Comparison of ENCODE assay signal across 15 cellular contexts in the genomic region with DNA sequence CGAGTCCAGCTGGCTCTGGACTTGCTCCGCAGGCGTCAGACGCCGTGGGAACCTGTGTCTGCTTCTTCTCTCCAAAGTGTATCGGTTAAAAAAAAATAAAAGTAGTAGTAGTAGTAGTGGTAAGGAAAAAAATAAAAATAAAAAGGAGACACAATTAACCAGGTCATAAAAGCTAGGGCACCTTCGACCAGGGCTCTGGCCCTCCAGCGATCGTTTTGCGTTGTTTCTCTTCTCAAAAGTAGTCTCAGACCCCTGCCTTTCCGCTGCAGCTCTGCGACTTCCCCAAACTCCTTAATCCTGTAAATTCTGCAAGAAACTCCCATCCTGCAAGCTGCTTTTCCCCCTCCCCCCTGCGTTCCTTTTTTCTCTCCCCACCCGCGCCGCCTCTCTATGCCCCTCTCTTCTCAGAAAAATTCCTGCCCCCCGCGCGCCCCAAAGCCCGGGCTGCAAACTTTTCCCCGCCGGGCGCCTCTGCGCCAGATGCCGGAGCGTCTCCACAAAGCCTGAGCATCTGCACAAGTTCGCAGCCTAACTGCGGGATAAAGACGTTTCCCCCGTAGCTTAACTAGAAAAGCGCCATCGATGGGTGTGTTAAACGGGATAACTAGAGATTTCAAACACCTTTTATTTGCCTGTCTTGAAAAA. TPM values are rescaled to one million over a fixed set of nuclear protein-coding genes. Genes with fewer than 3 reads are reported as not detected.
DNase-seq lines count a peak whose midpoint lies in the region; ATAC-seq and TF ChIP-seq lines count a peak whose summit lies in the region.
"Had no signal": no experiment of that assay in that cellular context is flagged by ENCODE, and none has a peak within 500 bp of the region (broad histone marks: within the 10 kb centered on the region; RNA-seq: fewer than 3 reads in every experiment).

No MANE protein-coding gene starts in this region.

- POLR2A ChIA-PET in CD4-positive, alpha-beta T cell (lab: Charles Lee): no interaction called here
- POLR2A ChIA-PET in naive thymus-derived CD4-positive, alpha-beta T cell (lab: Charles Lee): no interaction called here

- H3K79me1 ChIP-seq in H9 (ENCODE audit: insufficient read depth, low read depth, low read length, poor library complexity, severe bottlenecking): no peaks in the 10 kb centered on the region

- H2AFZ ChIP-seq in H9 (ENCODE audit: low read length): no peak overlapping the region

- H3K36me3 Mint-ChIP-seq in CD4-positive, alpha-beta T cell (ENCODE audit: low read depth): no peaks in the 10 kb centered on the region
- peaks cover 0 to 6% (median 4%) of the 10 kb centered on the region in 3 experiments; a peak in 3 of 7 replicates for H3K36me3 Mint-ChIP-seq in H9 (ENCODE audit: insufficient read depth in 1 of 3, low read depth in 3 of 3)
- peaks cover 0 to 10% (median 7%) of the 10 kb centered on the region in 5 donors for H3K36me3 Mint-ChIP-seq in naive thymus-derived CD4-positive, alpha-beta T cell

- intact Hi-C loops in CD4-positive, alpha-beta T cell (cut with DNase I, micrococcal nuclease): no loop called here
- intact Hi-C loops in naive thymus-derived CD4-positive, alpha-beta T cell (cut with micrococcal nuclease): no loop called here

- H3K4me1 Mint-ChIP-seq in CD4-positive, alpha-beta T cell (ENCODE audit: low read depth): peaks cover 29% of the 10 kb centered on the region
- H3K4me1 Mint-ChIP-seq in H9: peaks cover 36 to 57% of the 10 kb centered on the region in 2 experiments
- H3K4me1 Mint-ChIP-seq in naive thymus-derived CD4-positive, alpha-beta T cell: peaks cover 5 to 43% (median 23%) of the 10 kb centered on the region in 7 donors

- no peak for ATAC-seq in CD4-positive, alpha-beta T cell (ENCODE audit: poor library complexity)
- no peak for ATAC-seq in naive thymus-derived CD4-positive, alpha-beta T cell

- H3K27me3 Mint-ChIP-seq in CD4-positive, alpha-beta T cell: peaks cover 61% of the 10 kb centered on the region
- peaks cover 59% of the 10 kb centered on the region for H3K27me3 Mint-ChIP-seq in H9 (ENCODE audit: low read depth)
- H3K27me3 Mint-ChIP-seq in naive thymus-derived CD4-positive, alpha-beta T cell: peaks cover 56 to 63% (median 61%) of the 10 kb centered on the region in 5 donors

- H3K18ac ChIP-seq in H9 (ENCODE audit: insufficient read length, low read depth, low read length): no peak overlapping the region

- peaks cover 81% of the 10 kb centered on the region for H3K27me3 ChIP-seq in CD4-positive, alpha-beta T cell (ENCODE audit: control insufficient read depth, insufficient read depth, low read length)
- peaks cover 46% of the 10 kb centered on the region for H3K27me3 ChIP-seq in H9 (ENCODE audit: insufficient read depth, low read length)
- H3K27me3 ChIP-seq in naive thymus-derived CD4-positive, alpha-beta T cell (ENCODE audit: control insufficient read depth in 2 of 2, insufficient read depth in 2 of 2, low read length in 2 of 2): peaks cover 7 to 9% of the 10 kb centered on the region in 2 donors

- no peak overlapping the region for H3T11ph ChIP-seq in H9 (ENCODE audit: low read length)

- CTCF ChIA-PET in CD4-positive, alpha-beta T cell (lab: Charles Lee): interaction anchor here (0.7 kb wide), 1 partner anchor 268 kb away, joined by 3 read pairs; no protein-coding TSS in a partner anchor
- CTCF ChIA-PET in naive thymus-derived CD4-positive, alpha-beta T cell (lab: Charles Lee): no interaction called here

- H3K27ac ChIP-seq in CD4-positive, alpha-beta T cell (ENCODE audit: low read depth, low read length): no peak overlapping the region
- H3K27ac ChIP-seq in H9 (ENCODE audit: insufficient read length, low read depth, low read length): no peak overlapping the region
- peak overlapping the region; percentile 76 for H3K27ac ChIP-seq in caudate nucleus (ENCODE audit: low read depth, low read length)
- H3K27ac ChIP-seq in naive thymus-derived CD4-positive, alpha-beta T cell (ENCODE audit: low read depth, low read length): no peak overlapping the region
- H3K27ac ChIP-seq: HL-60 had no signal

- H3K27ac Mint-ChIP-seq in CD4-positive, alpha-beta T cell: no peak overlapping the region
- peak overlapping the region in 1 of 3 experiments; percentile 13; a peak in 1 of 7 replicates for H3K27ac Mint-ChIP-seq in H9
- H3K27ac Mint-ChIP-seq in naive thymus-derived CD4-positive, alpha-beta T cell: peak overlapping the region in 1 of 9 donors; percentile 85

- H3K56ac ChIP-seq in H9 (ENCODE audit: insufficient read length, low read depth, low read length): no peak overlapping the region

- no peak for TF ChIP-seq CTCF in CD4-positive, alpha-beta T cell (IDR thresholded peaks at IDR 0.05)
- TF ChIP-seq CTCF in H9 (conservative IDR thresholded peaks at IDR 0.05): no peak

- no peak for DNase-seq in CD4-positive, alpha-beta T cell
- DNase-seq in H9 (no peak), caudate nucleus (lab: John Stamatoyannopoulos, UW) (no peak), hepatic stellate cell (ENCODE audit: low spot score) (no peak), NCI-H1436 (lab: John Stamatoyannopoulos, UW) (no peak), NCI-H524 (lab: John Stamatoyannopoulos, UW) (no peak), cerebellar cortex (ENCODE audit: low spot score) (no peak)
- DNase-seq in naive thymus-derived CD4-positive, alpha-beta T cell: no peak
- DNase-seq: activated CD4-positive, alpha-beta T cell treated with anti-CD3 and anti-CD28 coated beads, Interleukin-2, amount 50 U/mL, for 1 hour; NCI-H2171 treated with DMSO at 0.1 percent for 48 hours; stimulated activated CD4-positive, alpha-beta T cell treated with anti-CD3 and anti-CD28 coated beads, Interleukin-4, amount 100 ng/mL, for 1 hour; stimulated activated naive CD4-positive, alpha-beta T cell had no signal

- no peaks in the 10 kb centered on the region for H3K36me3 ChIP-seq in naive thymus-derived CD4-positive, alpha-beta T cell (ENCODE audit: control insufficient read depth in 2 of 3, insufficient read depth in 3 of 3, low read length in 3 of 3)

- no peak overlapping the region for H4K5ac ChIP-seq in H9 (ENCODE audit: insufficient read length, low read depth, low read length)

- no peaks in the 10 kb centered on the region for H4K20me1 ChIP-seq in H9 (ENCODE audit: control insufficient read depth, insufficient read depth, insufficient read length)

- peaks cover 4% of the 10 kb centered on the region; the same call in 1 of the 2 replicates for H3K4me1 ChIP-seq in H9 (ENCODE audit: insufficient read depth, low read length)
- no peaks in the 10 kb centered on the region for H3K4me1 ChIP-seq in naive thymus-derived CD4-positive, alpha-beta T cell (ENCODE audit: control insufficient read depth in 2 of 2, insufficient read depth in 2 of 2, low read length in 2 of 2)

- H2BK5ac ChIP-seq in H9 (ENCODE audit: insufficient read length, low read length): no peak overlapping the region

- no peak overlapping the region for H2BK20ac ChIP-seq in H9 (ENCODE audit: low read depth, low read length, poor library complexity, severe bottlenecking)

- H2BK12ac ChIP-seq in H9 (ENCODE audit: insufficient read length, low read depth, low read length): no peak overlapping the region

- no peak overlapping the region for H3K23ac ChIP-seq in H9 (ENCODE audit: insufficient read length, low read depth, low read length)

- peaks cover 34% of the 10 kb centered on the region for H3K23me2 ChIP-seq in H9 (ENCODE audit: insufficient read length, low read depth, low read length, poor library complexity, severe bottlenecking)

- H3K79me2 ChIP-seq in H9 (ENCODE audit: insufficient read depth, low read length): no peaks in the 10 kb centered on the region

- H3K9me3 Mint-ChIP-seq in CD4-positive, alpha-beta T cell: no peaks in the 10 kb centered on the region
- peaks cover 3 to 6% of the 10 kb centered on the region in 2 experiments; a peak in 2 of 5 replicates for H3K9me3 Mint-ChIP-seq in H9
- H3K9me3 Mint-ChIP-seq in naive thymus-derived CD4-positive, alpha-beta T cell: peaks cover 0 to 14% (median 5%) of the 10 kb centered on the region in 11 donors

- H2BK15ac ChIP-seq in H9 (ENCODE audit: low read depth, low read length): no peak overlapping the region

- H3K9me3 ChIP-seq in CD4-positive, alpha-beta T cell (ENCODE audit: control insufficient read depth, low read length): no peaks in the 10 kb centered on the region
- no peaks in the 10 kb centered on the region for H3K9me3 ChIP-seq in H9 (ENCODE audit: control insufficient read depth, low read depth, low read length)
- H3K9me3 ChIP-seq in naive thymus-derived CD4-positive, alpha-beta T cell (ENCODE audit: control insufficient read depth in 2 of 3, low read length in 3 of 3): no peaks in the 10 kb centered on the region

- no peak overlapping the region for H4K91ac ChIP-seq in H9 (ENCODE audit: insufficient read length, low read depth, low read length)

- H2AK5ac ChIP-seq in H9 (ENCODE audit: insufficient read length, low read length): no peak overlapping the region

- H3K4me2 ChIP-seq in H9 (ENCODE audit: insufficient read depth, insufficient read length, low read length): peak overlapping the region; percentile 64

- no peak overlapping the region for H3K4ac ChIP-seq in H9 (ENCODE audit: low read depth, low read length)

- no peak overlapping the region for H3K14ac ChIP-seq in H9 (ENCODE audit: insufficient read depth, low read length)

- H3K4me3 ChIP-seq in naive thymus-derived CD4-positive, alpha-beta T cell (ENCODE audit: low read length): no peak overlapping the region

- no peak overlapping the region for H4K8ac ChIP-seq in H9 (replicated peaks; ENCODE audit: insufficient read length, low read depth, low read length)

- WGBS in H9 (ENCODE audit: extremely low coverage, insufficient read length, low lambda C conversion rate): no CpG with 5 or more reads among the region's 33 CpGs

- H3K4me3 Mint-ChIP-seq in CD4-positive, alpha-beta T cell: peak overlapping the region; percentile 43
- H3K4me3 Mint-ChIP-seq in H9: peak overlapping the region; percentile 59 to 85
- H3K4me3 Mint-ChIP-seq in naive thymus-derived CD4-positive, alpha-beta T cell: peak overlapping the region in 9 of 10 donors; percentile 21 to 75 (median 54)

- no peak overlapping the region for H3K9ac ChIP-seq in H9 (ENCODE audit: extremely low read depth, insufficient read length, low read length)

- H2BK120ac ChIP-seq in H9 (ENCODE audit: low read depth, low read length, poor library complexity, severe bottlenecking): no peak overlapping the region

RNA-seq across cellular contexts. Expression of a gene that starts 1.9 kb away (rescaled TPM):
- under 1 TPM; 0.22 to 0.33 TPM for total RNA-seq in CD4-positive, alpha-beta T cell
- 51.1 and 52.4 TPM in 2 replicates for total RNA-seq in H9 (2021)
- not detected for total RNA-seq in naive thymus-derived CD4-positive, alpha-beta T cell
- not detected for polyA plus RNA-seq in naive thymus-derived CD4-positive, alpha-beta T cell
- total RNA-seq: G401, OCI-LY7 had no signal

Comparison
In these comparisons a context has a peak if more than half of its experiments do, and no peak if none do; other contexts are left out.
1. RNA of a gene that starts 1.9 kb away (total RNA-seq): 51.1 to 52.4 TPM in H9; 0.22 to 0.33 TPM in CD4-positive, alpha-beta T cell and not detected in naive thymus-derived CD4-positive, alpha-beta T cell; every median in the first group is over 10 times any median in the second.
2. Peak in every context shown above with its lines, with median percentiles within 50 percentile points of each other: H3K4me3 Mint-ChIP-seq.